In the genomic region with DNA sequence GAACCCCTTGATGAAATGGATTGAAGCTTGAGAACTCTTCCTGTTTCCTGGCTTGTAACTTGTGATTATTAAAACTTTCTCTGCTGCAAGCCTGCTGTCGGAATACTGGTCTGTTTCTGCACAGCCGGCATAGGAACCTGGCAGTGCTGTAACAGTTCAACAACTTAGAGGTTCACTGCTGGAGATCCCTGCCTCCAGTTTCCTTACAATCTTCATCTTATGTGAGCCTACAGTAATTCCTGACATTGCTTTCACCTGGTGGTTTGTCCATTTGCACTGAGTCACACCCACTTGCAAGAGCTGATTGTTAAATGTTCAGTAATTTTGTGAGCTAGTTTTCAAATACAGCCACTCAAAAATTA, we compare ENCODE assay signal across 9 cellular contexts. TPM values are rescaled to one million over a fixed set of nuclear protein-coding genes. Genes with fewer than 3 reads are reported as not detected.
A peak's percentile ranks its signal among the peaks of the same experiment; 100 is the strongest.
DNase-seq lines count a peak whose midpoint lies in the region; ATAC-seq and TF ChIP-seq lines count a peak whose summit lies in the region.
"Had no signal": no experiment of that assay in that cellular context is flagged by ENCODE, and none has a peak within 500 bp of the region (broad histone marks: within the 10 kb centered on the region; RNA-seq: fewer than 3 reads in every experiment).

No MANE protein-coding gene starts in this region.

- H3K9me3 ChIP-seq in SU-DHL-6 (ENCODE audit: insufficient read depth, low read length) (no peaks in the 10 kb centered on the region), spleen (no peaks in the 10 kb centered on the region)

- 0 out of 2 replicates have a peak, but pooled peaks cover 6% of the 10 kb centered on the region for H3F3A ChIP-seq in SU-DHL-6 (ENCODE audit: insufficient read depth)

- H3K36me3 ChIP-seq in SU-DHL-6 (ENCODE audit: low read length) (no peaks in the 10 kb centered on the region), spleen (peaks cover 0 to 36% (median 5%) of the 10 kb centered on the region in 6 donors)

- H3K27me3 ChIP-seq in SU-DHL-6 (ENCODE audit: low read length) (no peaks in the 10 kb centered on the region), foreskin keratinocyte (no peaks in the 10 kb centered on the region), spleen (replicated peaks in 1 of 7) (no peaks in the 10 kb centered on the region)

- peaks cover 14% of the 10 kb centered on the region for H3K4me1 ChIP-seq in foreskin keratinocyte
- H3K4me1 ChIP-seq in spleen: peaks cover 12 to 62% (median 31%) of the 10 kb centered on the region in 6 donors

- POLR2A ChIA-PET in GM10248 (lab: Yijun Ruan, JAX): interaction anchor here (0.7 kb wide), 2 partner anchors 74 to 389 kb away, joined by 3 read pairs; no protein-coding TSS in a partner anchor

- peak in 2 of 3 experiments; percentile 18 to 37 for DNase-seq in NCI-H1417 (lab: John Stamatoyannopoulos, UW)
- DNase-seq in NCI-H1417 treated with DMSO at 0.1 percent for 48 hours (lab: John Stamatoyannopoulos, UW): no peak
- peak in 1 of 2 donors; percentile 44 for DNase-seq in foreskin keratinocyte
- no peak for DNase-seq in spleen
- DNase-seq in GM10248 (ENCODE audit: extremely low spot score): no peak
- no peak for DNase-seq in SK-N-DZ (ENCODE audit: low spot score)
- no peak for DNase-seq in NCI-H2029 (lab: John Stamatoyannopoulos, UW)
- DNase-seq: SHP77 treated with DMSO at 0.1 percent for 48 hours had no signal

- H2AFZ ChIP-seq in SU-DHL-6 (ENCODE audit: low read depth, low read length, severe bottlenecking): no peak overlapping the region

- H3K4me3 ChIP-seq in SU-DHL-6 (ENCODE audit: insufficient read depth, low read length, poor library complexity, severe bottlenecking) (peak overlapping the region; percentile 93), spleen (peak overlapping the region in 7 of 8 donors; percentile 68 to 94 (median 81))

- peaks cover 26% of the 10 kb centered on the region for H3K79me2 ChIP-seq in SU-DHL-6 (ENCODE audit: insufficient read depth, low read length)

- WGBS in spleen, 5 donors: 28 to 49% (median 35%) methylated on average over 2 of the region's 2 CpGs

- CTCF ChIA-PET in GM10248 (lab: Yijun Ruan, JAX): interaction anchor here (0.7 to 3.1 kb wide), 9 partner anchors 9 to 206 kb away, joined by 3 to 17 read pairs (median 5); partner anchors contain the start of gene ZCCHC4

- H4K20me1 ChIP-seq in SU-DHL-6 (ENCODE audit: low read depth, low read length): no peaks in the 10 kb centered on the region

- peak; percentile 10 for ATAC-seq in foreskin keratinocyte

- H3K27ac ChIP-seq in SU-DHL-6 (ENCODE audit: low read depth, low read length) (no peak overlapping the region), foreskin keratinocyte (no peak overlapping the region), spleen (peak overlapping the region; percentile 93 to 98 (median 97))

- H3K9me2 ChIP-seq in SU-DHL-6 (replicated peaks; ENCODE audit: insufficient read depth, low read length): no peaks in the 10 kb centered on the region

- intact Hi-C loops in spleen (cut with DNase I; ENCODE audit: low total_unique reads): loop anchor here (5.0 kb wide), 2 partner anchors 71 to 151 kb away; partner anchors contain the start of genes PI4K2B and ZCCHC4

- TF ChIP-seq CTCF in SU-DHL-6 (IDR thresholded peaks at IDR 0.05; ENCODE audit: insufficient read depth, low read length, poor library complexity, severe bottlenecking) (no peak), foreskin keratinocyte (conservative IDR thresholded peaks at IDR 0.05) (no peak), spleen (IDR thresholded peaks at IDR 0.05 in 8 of 11, conservative IDR thresholded peaks at IDR 0.05 in 3 of 11) (no peak), GM10248 (IDR thresholded peaks at IDR 0.05; ENCODE audit: control extremely low read depth, extremely low read depth, low read depth, missing control alignments) (no peak)

- no peak for TF ChIP-seq POLR2A in spleen (IDR thresholded peaks at IDR 0.05)

- peak overlapping the region; percentile 85 for H3K4me2 ChIP-seq in SU-DHL-6 (ENCODE audit: low read depth, low read length, poor library complexity, severe bottlenecking)

- H3K9ac ChIP-seq in SU-DHL-6 (ENCODE audit: low read length): peak overlapping the region; percentile 96

RNA-seq across cellular contexts. Expression of gene SEPSECS, which starts 1.3 kb away (rescaled TPM):
- total RNA-seq in foreskin keratinocyte: 5.5 and 5.6 TPM in 2 replicates
- 1.6 and 1.9 TPM in 2 replicates for polyA plus RNA-seq in foreskin keratinocyte
- total RNA-seq in spleen: 10 to 100 TPM in 6 of 7 donors, 1 to 10 TPM in 1; 9.1 to 15.2 (median 13.2) TPM
- polyA plus RNA-seq in spleen: 1 to 10 TPM; 4.8 to 7.6 (median 6.5) TPM
- polyA plus RNA-seq in SK-N-DZ (2014; cell fraction: cytosol; rRNA removed): 6.2 and 6.8 TPM in 2 replicates
- polyA plus RNA-seq in SK-N-DZ (2014; cell fraction: nucleus; rRNA removed): 5.8 and 7.0 TPM in 2 replicates

Comparison
In these comparisons a context has a peak if more than half of its experiments do, and no peak if none do; other contexts are left out.
1. DNase-seq: peak in NCI-H1417 (2 of 3); none in NCI-H1417 treated with DMSO at 0.1 percent for 48 hours (single experiment), spleen (single experiment), GM10248 (single experiment), SK-N-DZ (single experiment) and NCI-H2029 (single experiment).
2. H3K27ac ChIP-seq: peak in spleen (8 of 8); none in SU-DHL-6 (single experiment) and foreskin keratinocyte (single experiment).